ENCODE assay signal across 8 cellular contexts in the genomic region with DNA sequence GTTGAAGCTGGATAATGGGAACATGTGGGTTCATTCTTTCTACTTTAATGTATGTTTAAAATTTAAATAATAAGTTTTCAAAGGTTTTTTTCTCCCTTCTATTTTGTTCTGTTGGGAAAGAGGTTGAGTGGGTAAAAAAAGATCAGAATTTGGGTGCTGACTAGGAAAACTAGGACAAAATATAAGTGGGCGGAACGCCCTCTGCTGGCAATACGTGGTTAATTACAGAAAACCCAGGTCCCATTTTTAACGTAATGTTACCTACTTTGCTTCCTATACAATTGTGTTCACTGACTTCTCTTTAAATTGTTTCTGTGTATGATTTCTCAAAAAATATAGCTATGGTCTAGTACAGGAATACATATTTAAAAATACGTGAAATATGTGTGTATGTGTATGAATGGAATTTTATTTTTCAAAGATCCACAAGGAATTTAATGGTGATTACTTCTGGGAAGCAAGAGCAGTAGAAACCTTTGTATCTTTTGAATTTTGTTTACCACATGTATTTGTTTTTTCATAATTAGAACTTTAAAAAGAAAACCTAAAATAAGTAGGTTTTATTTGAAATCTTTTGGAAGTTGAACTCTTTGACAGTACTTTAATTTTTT. TPM values are rescaled to one million over a fixed set of nuclear protein-coding genes. Genes with fewer than 3 reads are reported as not detected.
A peak's percentile ranks its signal among the peaks of the same experiment; 100 is the strongest.
DNase-seq lines count a peak whose midpoint lies in the region; ATAC-seq and TF ChIP-seq lines count a peak whose summit lies in the region.

No MANE protein-coding gene starts in this region.

- peak; percentile 75 to 92 (median 82) for ATAC-seq in right lobe of liver
- ATAC-seq in GM21423 (IDR thresholded peaks at IDR 0.05; ENCODE audit: unreplicated experiment) = no peak

- no peak overlapping the region for H3K4me3 ChIP-seq in right lobe of liver

- no peaks in the 10 kb centered on the region for H3K27me3 ChIP-seq in right lobe of liver

- H3K36me3 ChIP-seq in right lobe of liver = peaks cover 0 to 36% (median 10%) of the 10 kb centered on the region in 4 donors

- peak; percentile 74 to 82 (median 79) for TF ChIP-seq CTCF in right lobe of liver (IDR thresholded peaks at IDR 0.05)

- no peak overlapping the region for H3K27ac ChIP-seq in right lobe of liver

- intact Hi-C loops in right lobe of liver (cut with DNase I) = no loop called here

- no peak for TF ChIP-seq POLR2A in right lobe of liver (IDR thresholded peaks at IDR 0.05)

- 2% methylated on average over 5 of the region's 5 CpGs for WGBS in right lobe of liver (ENCODE audit: insufficient coverage, low coverage, low lambda C conversion rate, missing lambda C conversion rate)

- peak; percentile 46 for DNase-seq in NCI-H510A treated with DMSO at 0.1 percent for 48 hours (lab: John Stamatoyannopoulos, UW)
- DNase-seq in NCI-H510A (lab: John Stamatoyannopoulos, UW) = no peak
- DNase-seq in NCI-H1105 treated with DMSO at 0.1 percent for 48 hours (lab: John Stamatoyannopoulos, UW) = peak; percentile 6
- peak; percentile 19 to 30 for DNase-seq in activated CD4-positive, alpha-beta T cell treated with anti-CD3 and anti-CD28 coated beads for 24 hours (ENCODE audit: low read depth in 2 of 2)
- DNase-seq in cerebellum (ENCODE audit: low spot score) = peak; percentile 65
- peak in 2 of 3 donors; percentile 45 to 54 for DNase-seq in right lobe of liver
- DNase-seq in stimulated activated CD8-positive, alpha-beta memory T cell treated with anti-CD3 and anti-CD28 coated beads, Interleukin-12 subunit alpha, Interleukin-12 subunit beta, amount 100 ng/mL, for 4 hours (ENCODE audit: low read depth) = peak; percentile 13

- H3K4me1 ChIP-seq in right lobe of liver = no peaks in the 10 kb centered on the region

- no peaks in the 10 kb centered on the region for H3K9me3 ChIP-seq in right lobe of liver

RNA-seq across cellular contexts. Expression of gene ECD, which starts 8.7 kb away (rescaled TPM):
- 25.7 TPM for total RNA-seq in cerebellum
- total RNA-seq in right lobe of liver = 10 to 100 TPM in 5 of 6 experiments, 1 to 10 TPM in 1; 8.8 to 21.2 (median 11.7) TPM

RNA-seq across cellular contexts. Expression of gene FAM149B1, which starts 8.8 kb away (rescaled TPM):
- 25.9 TPM for total RNA-seq in cerebellum
- 10 to 100 TPM in 4 of 6 experiments, 1 to 10 TPM in 2; 9.2 to 19.9 (median 13.8) TPM for total RNA-seq in right lobe of liver

RNA-seq across cellular contexts. Expression of gene NUDT13, which starts 48.9 kb away (rescaled TPM):
- total RNA-seq in cerebellum = 1.00 TPM
- total RNA-seq in right lobe of liver = 1 to 10 TPM; 1.8 to 4.2 (median 2.1) TPM
